ENCODE assay signal across 8 cellular contexts in the genomic region with DNA sequence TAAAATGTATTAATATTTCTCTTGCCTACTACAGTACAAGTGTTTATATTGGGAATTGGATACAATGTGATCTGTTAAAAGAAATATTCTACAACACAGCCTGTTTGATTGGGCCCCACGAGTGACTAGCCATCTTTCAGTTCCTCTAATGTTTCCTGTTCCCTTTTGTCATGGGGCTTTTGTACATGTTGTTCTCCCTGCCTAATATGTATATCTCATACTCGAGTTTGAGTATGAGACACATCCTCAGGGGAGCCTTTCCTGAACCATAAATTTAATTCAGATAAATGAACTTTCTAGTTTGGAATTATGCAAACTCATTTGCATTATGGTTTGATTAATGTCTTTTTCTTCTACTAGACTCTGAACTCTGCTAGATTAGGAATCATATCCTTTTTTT.
DNase-seq lines count a peak whose midpoint lies in the region; ATAC-seq and TF ChIP-seq lines count a peak whose summit lies in the region.

No MANE protein-coding gene starts in this region.

- peak overlapping the region; percentile 78 for H3K27ac ChIP-seq in cardiac muscle cell

- ATAC-seq in GM21423 (IDR thresholded peaks at IDR 0.05; ENCODE audit: unreplicated experiment) (peak; percentile 90), HG03571 (IDR thresholded peaks at IDR 0.05; ENCODE audit: unreplicated experiment) (peak; percentile 96)

- no peak overlapping the region for H3K4me3 Mint-ChIP-seq in activated T-helper 2 cell treated with anti-CD3 and anti-CD28 coated beads, Interferon-gamma antibody, Interleukin-2, Interleukin-4, amounts not matched to agents 10 μg/mL and 5 μg/mL and 100 μg/mL, durations not matched to agents 14 hours and 24 hours and 36 hours (ENCODE audit: low read depth)

- H3K9me3 Mint-ChIP-seq in activated T-helper 2 cell treated with anti-CD3 and anti-CD28 coated beads, Interferon-gamma antibody, Interleukin-2, Interleukin-4, amounts not matched to agents 10 μg/mL and 5 μg/mL and 100 μg/mL, durations not matched to agents 14 hours and 24 hours and 36 hours: peaks cover 18% of the 10 kb centered on the region

- H3K36me3 Mint-ChIP-seq in activated T-helper 2 cell treated with anti-CD3 and anti-CD28 coated beads, Interferon-gamma antibody, Interleukin-2, Interleukin-4, amounts not matched to agents 10 μg/mL and 5 μg/mL and 100 μg/mL, durations not matched to agents 14 hours and 24 hours and 36 hours (ENCODE audit: low read depth): peaks cover 54% of the 10 kb centered on the region

- H3K4me1 Mint-ChIP-seq in activated T-helper 2 cell treated with anti-CD3 and anti-CD28 coated beads, Interferon-gamma antibody, Interleukin-2, Interleukin-4, amounts not matched to agents 10 μg/mL and 5 μg/mL and 100 μg/mL, durations not matched to agents 14 hours and 24 hours and 36 hours (ENCODE audit: low read depth): peaks cover 20% of the 10 kb centered on the region

- no peak overlapping the region for H3K27ac Mint-ChIP-seq in activated T-helper 2 cell treated with anti-CD3 and anti-CD28 coated beads, Interferon-gamma antibody, Interleukin-2, Interleukin-4, amounts not matched to agents 10 μg/mL and 5 μg/mL and 100 μg/mL, durations not matched to agents 14 hours and 24 hours and 36 hours

- no peaks in the 10 kb centered on the region for H3K27me3 Mint-ChIP-seq in activated T-helper 2 cell treated with anti-CD3 and anti-CD28 coated beads, Interferon-gamma antibody, Interleukin-2, Interleukin-4, amounts not matched to agents 10 μg/mL and 5 μg/mL and 100 μg/mL, durations not matched to agents 14 hours and 24 hours and 36 hours (ENCODE audit: low read depth)

- peaks cover 19% of the 10 kb centered on the region for H3K36me3 ChIP-seq in cardiac muscle cell

- H3K27me3 ChIP-seq in cardiac muscle cell: no peaks in the 10 kb centered on the region

- H3K9me3 ChIP-seq in cardiac muscle cell (ENCODE audit: low read depth): no peaks in the 10 kb centered on the region

- H3K4me3 ChIP-seq in cardiac muscle cell: no peak overlapping the region

- peak; percentile 20 for DNase-seq in GF-D8 (lab: John Stamatoyannopoulos, UW)
- DNase-seq in cardiac muscle cell (ENCODE audit: low read depth in 1 of 2, low spot score in 1 of 2): no peak
- DNase-seq in activated T-helper 2 cell treated with anti-CD3 and anti-CD28 coated beads, Interferon-gamma antibody, Interleukin-2, Interleukin-4, amounts not matched to agents 10 μg/mL and 5 μg/mL and 100 μg/mL, durations not matched to agents 14 hours and 24 hours and 36 hours (ENCODE audit: low spot score): no peak
- no peak for DNase-seq in activated CD4-positive, alpha-beta T cell treated with anti-CD3 and anti-CD28 coated beads for 48 hours
- no peak for DNase-seq in NCI-H82 (lab: John Stamatoyannopoulos, UW)
- no peak for DNase-seq in GOT3 (lab: John Stamatoyannopoulos, UW)

- no peak for TF ChIP-seq CTCF in cardiac muscle cell (IDR thresholded peaks at IDR 0.05; ENCODE audit: low read depth, low read length)

- peaks cover 25% of the 10 kb centered on the region for H3K4me1 ChIP-seq in cardiac muscle cell (ENCODE audit: low read depth)

- intact Hi-C loops in activated T-helper 2 cell treated with anti-CD3 and anti-CD28 coated beads, Interferon-gamma antibody, Interleukin-2, Interleukin-4, amounts not matched to agents 10 μg/mL and 5 μg/mL and 100 μg/mL, durations not matched to agents 14 hours and 24 hours and 36 hours (cut with micrococcal nuclease): no loop called here
